3 cellular contexts compared by ENCODE assay signal in genomic region chr18:52544086-52544485, GRCh38.
"Had no signal": no experiment of that assay in that cellular context is flagged by ENCODE, and none has a peak within 500 bp of the region (broad histone marks: within the 10 kb centered on the region; RNA-seq: fewer than 3 reads in every experiment).

No MANE protein-coding gene starts in this region.

- DNase-seq: GDM1, GF-D8 had no signal

- H3K4me3 ChIP-seq: GM12878 had no signal

- ATAC-seq: GM12878 had no signal
